In the genomic region with DNA sequence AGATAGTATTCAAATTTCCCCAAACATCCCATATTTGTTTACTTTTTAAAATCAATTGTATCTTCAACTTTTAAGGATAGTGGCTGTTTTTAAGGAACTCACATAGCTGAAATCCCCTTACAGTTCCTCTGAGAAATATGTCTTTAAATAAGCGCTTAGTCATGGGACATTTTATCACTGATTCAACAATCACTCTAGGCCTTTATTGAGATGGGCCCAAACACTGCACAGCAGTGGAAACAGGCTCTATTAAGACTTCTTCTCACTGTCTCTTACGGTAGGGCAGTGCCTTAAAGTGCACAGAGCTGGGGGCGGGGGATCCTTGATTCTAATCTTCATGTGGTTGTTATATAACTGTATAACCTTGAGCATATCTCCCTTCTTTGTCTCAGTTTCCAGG, we compare ENCODE assay signal across 18 cellular contexts. TPM values are rescaled to one million over a fixed set of nuclear protein-coding genes. Genes with fewer than 3 reads are reported as not detected.
A peak's percentile ranks its signal among the peaks of the same experiment; 100 is the strongest.
DNase-seq lines count a peak whose midpoint lies in the region; ATAC-seq, FAIRE-seq and TF ChIP-seq lines count a peak whose summit lies in the region.
"Had no signal": no experiment of that assay in that cellular context is flagged by ENCODE, and none has a peak within 500 bp of the region (broad histone marks: within the 10 kb centered on the region; RNA-seq: fewer than 3 reads in every experiment).

No MANE protein-coding gene starts in this region.

- no peak for TF ChIP-seq RAD21 in HepG2 (CRISPR knock-in tag; IDR thresholded peaks at IDR 0.05)

- no peak overlapping the region for H3K4me3 Mint-ChIP-seq in natural killer cell treated with Interleukin-12 subunit alpha and Interleukin-12 subunit beta and Interleukin-15 and Interleukin-18, amount 100 ng/mL, for 72 hours

- H3K9ac ChIP-seq in HepG2 (ENCODE audit: insufficient read depth, low read depth, low read length) = no peak overlapping the region
- no peak overlapping the region for H3K9ac ChIP-seq in endothelial cell of umbilical vein (replicated peaks; ENCODE audit: extremely low read depth, insufficient read depth, low read length)

- no peak for ATAC-seq in HepG2
- no peak for ATAC-seq in right lobe of liver
- ATAC-seq in natural killer cell treated with Interleukin-12 subunit alpha and Interleukin-12 subunit beta and Interleukin-15 and Interleukin-18, amount 100 ng/mL, for 72 hours = no peak
- ATAC-seq in GM18861 (IDR thresholded peaks at IDR 0.05; ENCODE audit: unreplicated experiment) = no peak
- ATAC-seq: GM12878, SK-N-SH treated with all-trans-retinoic acid at 6 μM for 48 hours had no signal

- H3K4me2 ChIP-seq in HepG2 (ENCODE audit: low read depth, low read length) (no peak overlapping the region), endothelial cell of umbilical vein (ENCODE audit: insufficient read depth, low read length) (no peak overlapping the region)

- no peak overlapping the region for H3K27ac ChIP-seq in HepG2 (ENCODE audit: extremely low read length, insufficient read depth, low read length)
- H3K27ac ChIP-seq in right lobe of liver = peak overlapping the region in 1 of 3 donors; percentile 2
- H3K27ac ChIP-seq in endothelial cell of umbilical vein (ENCODE audit: insufficient read depth, low read depth, low read length) = no peak overlapping the region
- H3K27ac ChIP-seq: transverse colon had no signal

- 46% methylated on average over 3 of the region's 3 CpGs for WGBS in HepG2 (ENCODE audit: low lambda C conversion rate)
- 73% methylated on average over 3 of the region's 3 CpGs for WGBS in right lobe of liver (ENCODE audit: insufficient coverage, low coverage, low lambda C conversion rate, missing lambda C conversion rate)

- H3K79me2 ChIP-seq in HepG2 (ENCODE audit: insufficient read depth, low read length) (no peaks in the 10 kb centered on the region), endothelial cell of umbilical vein (ENCODE audit: control insufficient read depth, insufficient read depth, low read length) (no peaks in the 10 kb centered on the region)

- dilution Hi-C loops in endothelial cell of umbilical vein (cut with MboI; ENCODE audit: extremely low pct_ligation_motif_present, low sequenced_read_pairs) = no loop called here

- H3K4me1 Mint-ChIP-seq in natural killer cell treated with Interleukin-12 subunit alpha and Interleukin-12 subunit beta and Interleukin-15 and Interleukin-18, amount 100 ng/mL, for 72 hours (ENCODE audit: low read depth in 2 of 2) = peaks cover 0 to 3% of the 10 kb centered on the region in 2 donors

- TF ChIP-seq CTCF in HepG2 (CRISPR knock-in tag; IDR thresholded peaks at IDR 0.05) (no peak), right lobe of liver (IDR thresholded peaks at IDR 0.05) (no peak), endothelial cell of umbilical vein (IDR thresholded peaks at IDR 0.05; ENCODE audit: extremely low read depth in 1 of 2, insufficient read depth in 1 of 2, low read depth in 1 of 2, low read length in 2 of 2) (no peak)

- no peaks in the 10 kb centered on the region for H3K36me3 Mint-ChIP-seq in natural killer cell treated with Interleukin-12 subunit alpha and Interleukin-12 subunit beta and Interleukin-15 and Interleukin-18, amount 100 ng/mL, for 72 hours

- no peak overlapping the region for H2AFZ ChIP-seq in HepG2 (ENCODE audit: low read length)
- H2AFZ ChIP-seq in endothelial cell of umbilical vein (ENCODE audit: low read depth, low read length) = peak overlapping the region; percentile 33

- TF ChIP-seq EP300 in HepG2 (IDR thresholded peaks at IDR 0.05; ENCODE audit: low read depth in 2 of 2, low read length in 2 of 2) (no peak), HepG2 (CRISPR knock-in tag; IDR thresholded peaks at IDR 0.05; ENCODE audit: borderline replicate concordance) (no peak)

- H3K27me3 Mint-ChIP-seq in natural killer cell treated with Interleukin-12 subunit alpha and Interleukin-12 subunit beta and Interleukin-15 and Interleukin-18, amount 100 ng/mL, for 72 hours = peaks cover 4% of the 10 kb centered on the region in 2 donors
- H3K27me3 Mint-ChIP-seq: progenitor cell of endocrine pancreas had no signal

- H4K20me1 ChIP-seq in HepG2 (ENCODE audit: insufficient read depth, low read length) (no peaks in the 10 kb centered on the region), endothelial cell of umbilical vein (replicated peaks; ENCODE audit: control insufficient read depth, extremely low read depth, insufficient read depth, low read length) (no peaks in the 10 kb centered on the region)

- H3K9me3 ChIP-seq in HepG2 (ENCODE audit: low read length) (no peaks in the 10 kb centered on the region), right lobe of liver (no peaks in the 10 kb centered on the region), endothelial cell of umbilical vein (replicated peaks; ENCODE audit: control insufficient read depth, insufficient read depth, low read length) (no peaks in the 10 kb centered on the region)
- H3K9me3 ChIP-seq: transverse colon had no signal

- CTCF ChIA-PET in HepG2 (lab: Yijun Ruan, JAX; ENCODE audit: low intra/inter-chr PET ratio, low total read pairs) = no interaction called here
- CTCF ChIA-PET in endothelial cell of umbilical vein (lab: Charles Lee) = no interaction called here

- BruUV-seq in HepG2 (replicated peaks; lab: Mats Ljungman, UMichigan) = no TSS peak
- no TSS peak for BruUV-seq in endothelial cell of umbilical vein (replicated peaks; lab: Mats Ljungman, UMichigan)

- peaks cover 17% of the 10 kb centered on the region for H3K4me1 ChIP-seq in HepG2 (ENCODE audit: insufficient read depth, low read length)
- peaks cover 0 to 29% (median 4%) of the 10 kb centered on the region in 4 donors for H3K4me1 ChIP-seq in right lobe of liver
- H3K4me1 ChIP-seq in endothelial cell of umbilical vein (ENCODE audit: control insufficient read depth, extremely low read depth, insufficient read depth, low read length) = peaks cover 12% of the 10 kb centered on the region

- TF ChIP-seq POLR2A in HepG2 (IDR thresholded peaks at IDR 0.05; ENCODE audit: insufficient read depth in 1 of 2, low read depth in 2 of 2, low read length in 2 of 2) (no peak), right lobe of liver (IDR thresholded peaks at IDR 0.05) (no peak), endothelial cell of umbilical vein (IDR thresholded peaks at IDR 0.05; ENCODE audit: low read depth, low read length) (no peak), GM12891 (IDR thresholded peaks at IDR 0.05; ENCODE audit: low read depth, low read length) (no peak)

- H3K9me3 Mint-ChIP-seq in natural killer cell treated with Interleukin-12 subunit alpha and Interleukin-12 subunit beta and Interleukin-15 and Interleukin-18, amount 100 ng/mL, for 72 hours = no peaks in the 10 kb centered on the region

- POLR2A ChIA-PET in HepG2 (lab: Yijun Ruan, JAX) = no interaction called here
- POLR2A ChIA-PET in endothelial cell of umbilical vein (lab: Charles Lee) = no interaction called here

- DNase-seq in HepG2 (ENCODE audit: low spot score) (no peak), right lobe of liver (no peak), OCI-M2 (lab: John Stamatoyannopoulos, UW; ENCODE audit: unreplicated experiment) (peak; percentile 45), endothelial cell of umbilical vein (ENCODE audit: low read depth, low spot score) (no peak), NCI-H526 treated with DMSO at 0.1 percent for 48 hours (lab: John Stamatoyannopoulos, UW) (no peak), GM12891 (ENCODE audit: insufficient read length, low spot score) (no peak)
- no peak for DNase-seq in natural killer cell treated with Interleukin-12 subunit alpha and Interleukin-12 subunit beta and Interleukin-15 and Interleukin-18, amount 100 ng/mL, for 72 hours (ENCODE audit: low spot score)
- DNase-seq: DMS79 treated with DMSO at 0.1 percent for 48 hours; effector CD4-positive, alpha-beta T cell; kidney; NCI-H2081; NK-92 treated with Interleukin-12 subunit alpha and Interleukin-12 subunit beta, amount 100 ng/mL, for 24 hours; transverse colon had no signal

- no peak for FAIRE-seq in HepG2 (lab: Jason Lieb, UNC)
- FAIRE-seq in endothelial cell of umbilical vein (lab: Jason Lieb, UNC) = no peak
- no peak for FAIRE-seq in GM12891 (lab: Jason Lieb, UNC)
- FAIRE-seq: frontal cortex, GM12878, kidney had no signal

- in situ Hi-C loops in HepG2 (cut with HindIII; ENCODE audit: extremely low pct_ligation_motif_present, low pct_unique_long_range_greater_than_20kb) = no loop called here

- H3K27me3 ChIP-seq in HepG2 (ENCODE audit: control insufficient read depth in 1 of 2, insufficient read depth in 2 of 2, low read length in 2 of 2) (no peaks in the 10 kb centered on the region; a peak in 1 of 5 replicates), right lobe of liver (no peaks in the 10 kb centered on the region), endothelial cell of umbilical vein (ENCODE audit: control insufficient read depth in 2 of 2, insufficient read depth in 2 of 2, low read length in 2 of 2) (no peaks in the 10 kb centered on the region)
- H3K27me3 ChIP-seq: transverse colon had no signal

- H3K36me3 ChIP-seq in HepG2 (replicated peaks in 1 of 2; ENCODE audit: control insufficient read depth in 1 of 2, insufficient read depth in 2 of 2, low read length in 2 of 2) (no peaks in the 10 kb centered on the region), right lobe of liver (no peaks in the 10 kb centered on the region), endothelial cell of umbilical vein (ENCODE audit: control insufficient read depth in 2 of 2, extremely low read depth in 1 of 2, insufficient read depth in 2 of 2, low read length in 2 of 2) (no peaks in the 10 kb centered on the region)
- H3K36me3 ChIP-seq: transverse colon had no signal

- H3K4me3 ChIP-seq in HepG2 (replicated peaks in 1 of 3; ENCODE audit: insufficient read depth in 1 of 3, low read depth in 2 of 3, low read length in 3 of 3) (no peak overlapping the region), right lobe of liver (no peak overlapping the region), endothelial cell of umbilical vein (replicated peaks in 1 of 3; ENCODE audit: insufficient read depth in 1 of 3, low read depth in 1 of 3, low read length in 3 of 3) (no peak overlapping the region)
- H3K4me3 ChIP-seq: GM12878, transverse colon had no signal

- intact Hi-C loops in HepG2 (cut with micrococcal nuclease; ENCODE audit: unreplicated experiment) = no loop called here
- intact Hi-C loops in right lobe of liver (cut with DNase I) = no loop called here
- intact Hi-C loops in endothelial cell of umbilical vein (cut with micrococcal nuclease) = no loop called here

- no peak overlapping the region for H3K27ac Mint-ChIP-seq in natural killer cell treated with Interleukin-12 subunit alpha and Interleukin-12 subunit beta and Interleukin-15 and Interleukin-18, amount 100 ng/mL, for 72 hours
- H3K27ac Mint-ChIP-seq: progenitor cell of endocrine pancreas had no signal

- H3K9me1 ChIP-seq in endothelial cell of umbilical vein (replicated peaks; ENCODE audit: control insufficient read depth, extremely low read depth, insufficient read depth, low read length) = no peaks in the 10 kb centered on the region

RNA-seq across cellular contexts. Expression of a gene that starts 59.8 kb away (rescaled TPM):
- total RNA-seq in HepG2 (2016; rRNA removed; fragmentation: Illumina TruSeq; extraction: Trizol) = 23.2 and 23.4 TPM in 2 replicates
- 62.4 and 75.9 TPM in 2 replicates for total RNA-seq in HepG2 (2016; cell fraction: cytosol; rRNA removed; fragmentation: Illumina TruSeq; extraction: Trizol; ENCODE audit: low read depth)
- 21.2 and 23.3 TPM in 2 replicates for total RNA-seq in HepG2 (2016; cell fraction: insoluble cytoplasmic fraction; rRNA removed; fragmentation: Illumina TruSeq; extraction: Trizol)
- total RNA-seq in HepG2 (2016; cell fraction: membrane; rRNA removed; fragmentation: Illumina TruSeq; extraction: Trizol) = 33.9 and 40.6 TPM in 2 replicates
- total RNA-seq in HepG2 (2016; cell fraction: nucleus; rRNA removed; fragmentation: Illumina TruSeq; extraction: Trizol) = 50.2 and 60.1 TPM in 2 replicates
- 6.1 and 6.2 TPM in 2 replicates for polyA plus RNA-seq in HepG2 (2011; rRNA removed)
- 3.7 and 4.4 TPM in 2 replicates for polyA plus RNA-seq in HepG2 (2011; cell fraction: cytosol; rRNA removed)
- polyA plus RNA-seq in HepG2 (2011; cell fraction: nucleus; rRNA removed) = 24.2 and 27.1 TPM in 2 replicates
- 19.5 and 19.9 TPM in 2 replicates for polyA plus RNA-seq in HepG2 (2012)
- 0.71 and 1.1 TPM in 2 replicates for polyA plus RNA-seq in HepG2 (2016; cell fraction: cytosol; fragmentation: Illumina TruSeq; extraction: Trizol; ENCODE audit: low read depth)
- 12.3 and 15.5 TPM in 2 replicates for polyA plus RNA-seq in HepG2 (2016; cell fraction: insoluble cytoplasmic fraction; fragmentation: Illumina TruSeq; extraction: Trizol; ENCODE audit: low read depth)
- polyA plus RNA-seq in HepG2 (2016; cell fraction: membrane; fragmentation: Illumina TruSeq; extraction: Trizol; ENCODE audit: low read depth) = 1.6 and 2.2 TPM in 2 replicates
- polyA plus RNA-seq in HepG2 (2016; cell fraction: nucleus; fragmentation: Illumina TruSeq; extraction: Trizol; ENCODE audit: insufficient read depth, low read depth) = 45.7 and 47.4 TPM in 2 replicates
- 33.6 and 65.0 TPM in 2 replicates for polyA minus RNA-seq in HepG2 (2011; rRNA and poly(A)+ RNA removed; ENCODE audit: low replicate concordance)
- polyA minus RNA-seq in HepG2 (2011; cell fraction: cytosol; rRNA and poly(A)+ RNA removed) = 27.1 and 37.4 TPM in 2 replicates
- 65.6 and 67.6 TPM in 2 replicates for polyA minus RNA-seq in HepG2 (2011; cell fraction: nucleus; rRNA and poly(A)+ RNA removed)
- 10 to 100 TPM; 28.7 to 46.3 (median 39.6) TPM for total RNA-seq in right lobe of liver
- total RNA-seq in endothelial cell of umbilical vein = 30.8 and 33.0 TPM in 2 replicates
- polyA plus RNA-seq in endothelial cell of umbilical vein = 3.1 and 3.7 TPM in 2 replicates
- 2.9 and 3.6 TPM in 2 replicates for polyA plus RNA-seq in endothelial cell of umbilical vein (2011; cell fraction: cytosol; rRNA removed)
- 14.8 and 18.3 TPM in 2 replicates for polyA plus RNA-seq in endothelial cell of umbilical vein (2011; cell fraction: nucleus; rRNA removed)
- 8.7 and 10.9 TPM in 2 replicates for polyA plus RNA-seq in endothelial cell of umbilical vein (2012)
- polyA minus RNA-seq in endothelial cell of umbilical vein = 26.6 and 27.2 TPM in 2 replicates
- polyA minus RNA-seq in endothelial cell of umbilical vein (2011; cell fraction: cytosol; rRNA and poly(A)+ RNA removed) = 12.1 TPM
- 30.9 and 41.3 TPM in 2 replicates for polyA minus RNA-seq in endothelial cell of umbilical vein (2011; cell fraction: nucleus; rRNA and poly(A)+ RNA removed)
- 10 to 100 TPM; 20.6 to 27.5 TPM for total RNA-seq in natural killer cell treated with Interleukin-12 subunit alpha and Interleukin-12 subunit beta and Interleukin-15 and Interleukin-18, amount 100 ng/mL, for 72 hours
- polyA plus RNA-seq in GM12891 (2012; ENCODE audit: low read depth, missing spikeins) = 7.0 TPM
